ENCODE assay signal across 10 cellular contexts in the genomic region with DNA sequence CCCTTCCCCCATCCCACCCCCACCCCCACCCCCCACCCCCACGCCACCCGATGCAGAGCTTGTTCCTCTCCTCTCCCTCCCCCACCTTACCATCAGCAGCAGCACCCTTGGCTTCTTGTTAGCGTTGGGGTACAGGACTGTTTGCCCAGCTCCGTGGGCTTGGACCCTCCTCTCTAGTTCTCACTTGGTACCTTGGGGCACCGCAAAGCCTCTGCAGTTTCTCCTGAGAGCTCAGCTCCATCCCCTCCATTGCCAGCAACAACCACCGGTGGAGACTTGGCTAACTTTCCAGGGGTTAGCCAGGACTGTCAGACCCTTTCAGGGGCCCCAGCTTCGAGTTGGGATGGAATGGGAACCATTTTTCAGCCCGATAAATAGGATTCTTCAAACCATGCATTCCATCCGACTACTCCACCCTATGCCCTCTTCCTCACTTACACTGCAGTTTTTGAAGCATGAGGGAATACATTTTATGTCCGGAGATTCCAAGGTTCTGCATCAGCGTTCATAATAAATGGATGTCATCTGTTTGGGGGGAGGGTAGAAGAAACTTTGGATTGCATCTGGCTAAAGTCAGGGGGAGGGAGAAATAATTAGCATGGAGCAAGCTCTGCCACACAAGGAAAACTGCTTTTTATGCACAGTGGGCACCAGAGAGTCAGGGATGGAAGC. TPM values are rescaled to one million over a fixed set of nuclear protein-coding genes. Genes with fewer than 3 reads are reported as not detected.
A peak's percentile ranks its signal among the peaks of the same experiment; 100 is the strongest.
DNase-seq lines count a peak whose midpoint lies in the region; ATAC-seq lines count a peak whose summit lies in the region.
"Had no signal": no experiment of that assay in that cellular context is flagged by ENCODE, and none has a peak within 500 bp of the region (broad histone marks: within the 10 kb centered on the region; RNA-seq: fewer than 3 reads in every experiment).

No MANE protein-coding gene starts in this region.

- no peaks in the 10 kb centered on the region for H3K9me3 Mint-ChIP-seq in activated T-cell treated with anti-CD3 and anti-CD28 coated beads, Interleukin-2, amount 50 U/mL, for 72 hours
- H3K9me3 Mint-ChIP-seq in stimulated activated naive B cell treated with anti-CD40 and anti-IgM and Interleukin-4, amounts not matched to agents 10 μg/mL and 1 μg/mL and 100 μg/mL, for 72 hours, result no peaks in the 10 kb centered on the region

- H3K4me3 Mint-ChIP-seq in activated T-cell treated with anti-CD3 and anti-CD28 coated beads, Interleukin-2, amount 50 U/mL, for 72 hours, result peak overlapping the region; percentile 85 to 87
- peak overlapping the region; percentile 89 for H3K4me3 Mint-ChIP-seq in T-helper 17 cell
- peak overlapping the region; percentile 87 for H3K4me3 Mint-ChIP-seq in stimulated activated naive B cell treated with anti-CD40 and anti-IgM and Interleukin-4, amounts not matched to agents 10 μg/mL and 1 μg/mL and 100 μg/mL, for 72 hours

- no peak for DNase-seq in activated T-cell treated with anti-CD3 and anti-CD28 coated beads, Interleukin-2, amount 50 U/mL, for 72 hours
- no peak for DNase-seq in activated T-cell treated with anti-CD3 and anti-CD28 coated beads, Interleukin-2, amount 50 U/mL, for 48 hours
- DNase-seq in T-helper 17 cell (no peak), glomerular visceral epithelial cell (ENCODE audit: extremely low spot score) (peak; percentile 52), Kasumi-1 (lab: John Stamatoyannopoulos, UW) (no peak)
- no peak for DNase-seq in stimulated activated naive B cell treated with anti-CD40 and anti-IgM and Interleukin-4, amounts not matched to agents 10 μg/mL and 1 μg/mL and 100 μg/mL, for 72 hours
- no peak for DNase-seq in activated CD4-positive, CD25-positive, alpha-beta regulatory T cell (lab: John Stamatoyannopoulos, UW)
- DNase-seq: tibial artery had no signal

- H3K4me1 Mint-ChIP-seq in activated T-cell treated with anti-CD3 and anti-CD28 coated beads, Interleukin-2, amount 50 U/mL, for 72 hours (ENCODE audit: low read depth), result peaks cover 21% of the 10 kb centered on the region
- peaks cover 15% of the 10 kb centered on the region for H3K4me1 Mint-ChIP-seq in T-helper 17 cell
- peaks cover 15 to 24% of the 10 kb centered on the region in 2 donors for H3K4me1 Mint-ChIP-seq in stimulated activated naive B cell treated with anti-CD40 and anti-IgM and Interleukin-4, amounts not matched to agents 10 μg/mL and 1 μg/mL and 100 μg/mL, for 72 hours

- no peak overlapping the region for H3K27ac Mint-ChIP-seq in activated T-cell treated with anti-CD3 and anti-CD28 coated beads, Interleukin-2, amount 50 U/mL, for 72 hours
- no peak overlapping the region for H3K27ac Mint-ChIP-seq in T-helper 17 cell
- H3K27ac Mint-ChIP-seq in stimulated activated naive B cell treated with anti-CD40 and anti-IgM and Interleukin-4, amounts not matched to agents 10 μg/mL and 1 μg/mL and 100 μg/mL, for 72 hours, result no peak overlapping the region

- H3K9me3 ChIP-seq in T-helper 17 cell (ENCODE audit: control insufficient read depth, low read length, poor library complexity, severe bottlenecking), result no peaks in the 10 kb centered on the region
- H3K9me3 ChIP-seq: neutrophil, tibial artery had no signal

- no peak for ATAC-seq in activated T-cell treated with anti-CD3 and anti-CD28 coated beads, Interleukin-2, amount 50 U/mL, for 72 hours (replicated peaks in 1 of 2)
- no peak for ATAC-seq in T-helper 17 cell
- no peak for ATAC-seq in stimulated activated naive B cell treated with anti-CD40 and anti-IgM and Interleukin-4, amounts not matched to agents 10 μg/mL and 1 μg/mL and 100 μg/mL, for 72 hours (replicated peaks)
- ATAC-seq in GM18498 (IDR thresholded peaks at IDR 0.05; ENCODE audit: unreplicated experiment), result no peak

- peaks cover 62% of the 10 kb centered on the region for H3K27me3 Mint-ChIP-seq in activated T-cell treated with anti-CD3 and anti-CD28 coated beads, Interleukin-2, amount 50 U/mL, for 72 hours (ENCODE audit: low read depth)
- peaks cover 77% of the 10 kb centered on the region for H3K27me3 Mint-ChIP-seq in T-helper 17 cell
- H3K27me3 Mint-ChIP-seq in stimulated activated naive B cell treated with anti-CD40 and anti-IgM and Interleukin-4, amounts not matched to agents 10 μg/mL and 1 μg/mL and 100 μg/mL, for 72 hours, result peaks cover 54 to 66% of the 10 kb centered on the region in 2 donors

- H3K36me3 Mint-ChIP-seq in activated T-cell treated with anti-CD3 and anti-CD28 coated beads, Interleukin-2, amount 50 U/mL, for 72 hours (ENCODE audit: insufficient read depth in 2 of 2), result peaks cover 0 to 1% of the 10 kb centered on the region in 2 donors
- H3K36me3 Mint-ChIP-seq in T-helper 17 cell (ENCODE audit: low read depth), result peaks cover 3% of the 10 kb centered on the region
- no peaks in the 10 kb centered on the region for H3K36me3 Mint-ChIP-seq in stimulated activated naive B cell treated with anti-CD40 and anti-IgM and Interleukin-4, amounts not matched to agents 10 μg/mL and 1 μg/mL and 100 μg/mL, for 72 hours

RNA-seq across cellular contexts. Expression of a gene that starts 1.1 kb away (rescaled TPM):
- total RNA-seq in activated T-cell treated with anti-CD3 and anti-CD28 coated beads, Interleukin-2, amount 50 U/mL, for 72 hours, result under 1 TPM; 0.79 TPM
- under 1 TPM; 0.35 to 0.47 TPM for total RNA-seq in T-helper 17 cell
